In the genomic region with DNA sequence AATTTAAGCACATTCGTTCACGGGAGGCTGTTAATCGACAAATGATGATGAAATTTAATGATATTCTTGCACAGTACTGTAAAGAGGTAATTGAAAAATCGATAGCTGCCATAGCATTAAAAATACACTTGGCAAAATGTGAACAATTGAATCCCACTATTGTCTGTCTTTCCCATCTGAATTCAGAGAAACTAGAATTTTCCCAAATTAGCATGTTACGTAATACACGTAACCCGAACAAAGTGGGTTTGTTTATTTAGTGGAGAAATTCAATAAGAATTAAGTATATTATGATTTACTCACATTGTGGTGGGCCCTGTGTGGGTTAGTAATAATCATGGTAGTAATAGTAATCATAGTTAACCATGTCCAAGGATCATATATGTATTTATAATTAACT, we compare ENCODE assay signal across 23 cellular contexts.
"Had no signal": no experiment of that assay in that cellular context is flagged by ENCODE, and none has a peak within 500 bp of the region (broad histone marks: within the 10 kb centered on the region; RNA-seq: fewer than 3 reads in every experiment).

No MANE protein-coding gene starts in this region.

- H3K4me1 ChIP-seq: SJCRH30 had no signal

- H3K9me3 ChIP-seq: SJCRH30 had no signal

- H3K27ac ChIP-seq: SJCRH30 had no signal

- H3K36me3 ChIP-seq: SJCRH30 had no signal

- H3K27me3 ChIP-seq: SJCRH30 had no signal

- H3K4me3 ChIP-seq: SJCRH30 had no signal

- ATAC-seq: Panc1, PC-3, Right ventricle myocardium inferior, SK-N-SH treated with all-trans-retinoic acid at 6 μM for 48 hours, T-helper 17 cell had no signal

- DNase-seq: KBM-7; MV-4-11; NCI-H1048; NCI-H1105; NCI-H1436; NCI-H1694 treated with DMSO at 0.1 percent for 48 hours; NCI-H1930; NCI-H2081; NCI-H2107; NCI-H345; NCI-H446 treated with DMSO at 0.1 percent for 48 hours; NCI-H524; NCI-H526 treated with DMSO at 0.1 percent for 48 hours; NCI-H748 treated with DMSO at 0.1 percent for 48 hours; NK-92 treated with Interleukin-12 subunit alpha and Interleukin-12 subunit beta, amount 100 ng/mL, for 24 hours; PC-3; SHP77 treated with DMSO at 0.1 percent for 48 hours; SJCRH30; T-helper 1 cell; T-helper 17 cell had no signal
